In genomic region chr18:40760251-40760650, GRCh38 we compare ENCODE assay signal across 30 cellular contexts.
"Had no signal": no experiment of that assay in that cellular context is flagged by ENCODE, and none has a peak within 500 bp of the region (broad histone marks: within the 10 kb centered on the region; RNA-seq: fewer than 3 reads in every experiment).

No MANE protein-coding gene starts in this region.

- ATAC-seq: activated CD8-positive, alpha-beta memory T cell treated with anti-CD3 and anti-CD28 coated beads, Interleukin-2, amount 10 ng/mL, durations not matched to agents 7 days and 5 days; activated CD8-positive, alpha-beta T cell treated with anti-CD3 and anti-CD28 coated beads, Interleukin-2, amount 10 ng/mL, durations not matched to agents 7 days and 5 days; activated naive CD8-positive, alpha-beta T cell treated with anti-CD3 and anti-CD28 coated beads, Interleukin-2, amount 50 U/mL, for 24 hours had no signal

- H3K27ac ChIP-seq: ascending aorta, cardiac muscle cell, VCaP had no signal

- DNase-seq: activated B cell treated with CpG ODN at 0.5 μM for 24 hours; activated CD4-positive, alpha-beta memory T cell treated with anti-CD3 and anti-CD28 coated beads, Interleukin-2, amount 10 ng/mL, durations not matched to agents 7 days and 5 days; activated CD4-positive, alpha-beta T cell treated with anti-CD3 and anti-CD28 coated beads for 4 hours; activated CD4-positive, alpha-beta T cell treated with anti-CD3 and anti-CD28 coated beads, Interleukin-2, amount 10 ng/mL, durations not matched to agents 7 days and 5 days; activated CD4-positive, alpha-beta T cell treated with anti-CD3 and anti-CD28 coated beads, Interleukin-2, amount 50 U/mL, for 48 hours; activated CD4-positive, CD25-positive, alpha-beta regulatory T cell treated with anti-CD3 and anti-CD28 coated beads, Interleukin-2, amount 50 U/mL, for 72 hours; activated CD8-positive, alpha-beta memory T cell treated with anti-CD3 and anti-CD28 coated beads for 24 hours; activated CD8-positive, alpha-beta memory T cell treated with anti-CD3 and anti-CD28 coated beads, Interleukin-2, amount 10 ng/mL, durations not matched to agents 7 days and 5 days; activated CD8-positive, alpha-beta memory T cell treated with anti-CD3 and anti-CD28 coated beads, Interleukin-2, amount 50 U/mL, for 48 hours; activated CD8-positive, alpha-beta T cell treated with anti-CD3 and anti-CD28 coated beads, Interleukin-2, amount 10 ng/mL, durations not matched to agents 7 days and 5 days; activated effector memory CD4-positive, alpha-beta T cell treated with Interleukin-2 at 50 U/mL for 16 hours; activated gamma-delta T cell; activated naive CD4-positive, alpha-beta T cell treated with anti-CD3 and anti-CD28 coated beads, Interleukin-2, amount 10 ng/mL, durations not matched to agents 7 days and 5 days; activated naive CD4-positive, alpha-beta T cell treated with Interleukin-2 at 50 U/mL for 16 hours; activated naive CD8-positive, alpha-beta T cell treated with anti-CD3 and anti-CD28 coated beads, Interleukin-2, amount 10 ng/mL, durations not matched to agents 7 days and 5 days; activated naive CD8-positive, alpha-beta T cell treated with anti-CD3 and anti-CD28 coated beads, Interleukin-2, amount 50 U/mL, for 24 hours; activated T-cell treated with anti-CD3 and anti-CD28 coated beads, Interleukin-2, amount 50 U/mL, for 24 hours; activated T-cell treated with anti-CD3 and anti-CD28 coated beads, Interleukin-2, amount 50 U/mL, for 48 hours; amygdala; anterior cingulate cortex; caudate nucleus; cerebellar nuclear complex; T-helper 1 cell; T-helper 2 cell; T-helper 9 cell had no signal

- H3K36me3 ChIP-seq: ascending aorta, cardiac muscle cell had no signal

- FAIRE-seq: bronchial epithelial cell, TTC549 had no signal

- H3K4me3 ChIP-seq: ascending aorta, cardiac muscle cell had no signal

- H3K4me1 ChIP-seq: ascending aorta had no signal

- H3K9me3 ChIP-seq: ascending aorta had no signal

- H3K27me3 ChIP-seq: ascending aorta, cardiac muscle cell had no signal
